In genomic region chr1:169149555-169150286, GRCh38 we compare ENCODE assay signal across 26 cellular contexts. TPM values are rescaled to one million over a fixed set of nuclear protein-coding genes. Genes with fewer than 3 reads are reported as not detected.
A peak's percentile ranks its signal among the peaks of the same experiment; 100 is the strongest.
DNase-seq lines count a peak whose midpoint lies in the region; FAIRE-seq and TF ChIP-seq lines count a peak whose summit lies in the region.
"Had no signal": no experiment of that assay in that cellular context is flagged by ENCODE, and none has a peak within 500 bp of the region (broad histone marks: within the 10 kb centered on the region; RNA-seq: fewer than 3 reads in every experiment).

No MANE protein-coding gene starts in this region.

- peaks cover 2% of the 10 kb centered on the region for H3K27me3 Mint-ChIP-seq in T-helper 2 cell treated with Interferon-gamma antibody and Interleukin-4, amounts not matched to agents 5 μg/mL and 100 μg/mL, for 36 hours (ENCODE audit: low read depth)
- H3K27me3 Mint-ChIP-seq: B cell had no signal

- DNase-seq in AG10803 (ENCODE audit: low read depth) = peak; percentile 12
- peak; percentile 19 for DNase-seq in dedifferentiated amniotic fluid mesenchymal stem cell (ENCODE audit: extremely low spot score)
- DNase-seq in fibroblast of the conjunctiva (ENCODE audit: low read depth) = peak; percentile 10
- no peak for DNase-seq in mesenchymal stem cell
- DNase-seq in RCC 7860 (ENCODE audit: low spot score) = no peak
- DNase-seq in SHP77 treated with DMSO at 0.1 percent for 48 hours (lab: John Stamatoyannopoulos, UW) = no peak
- DNase-seq in T-helper 2 cell treated with Interferon-gamma antibody and Interleukin-4, amounts not matched to agents 5 μg/mL and 100 μg/mL, for 36 hours (ENCODE audit: low spot score) = no peak
- DNase-seq: Caco-2; CD8-positive, alpha-beta T cell; GM23248; H7; KG1; MG63; NCI-H1417; NCI-H1694 treated with DMSO at 0.1 percent for 48 hours; NCI-H2081 treated with DMSO at 0.1 percent for 48 hours; NCI-H2171; NCI-H226; NCI-H510A; NCI-H69; SHP77 had no signal

- H3K27me3 ChIP-seq in mesenchymal stem cell (ENCODE audit: control insufficient read depth in 1 of 2, insufficient read depth in 1 of 2, low read length in 2 of 2) = no peaks in the 10 kb centered on the region
- H3K27me3 ChIP-seq: MG63 had no signal

- H3K4me3 Mint-ChIP-seq in T-helper 2 cell treated with Interferon-gamma antibody and Interleukin-4, amounts not matched to agents 5 μg/mL and 100 μg/mL, for 36 hours = no peak overlapping the region
- H3K4me3 Mint-ChIP-seq: B cell; CD8-positive, alpha-beta T cell had no signal

- H3K4me3 ChIP-seq in AG10803 (ENCODE audit: low read length) (no peak overlapping the region), mesenchymal stem cell (ENCODE audit: insufficient read depth in 1 of 2, low read depth in 1 of 2, low read length in 2 of 2) (no peak overlapping the region)
- H3K4me3 ChIP-seq: GM23248, MG63 had no signal

- no peak overlapping the region for H3K9ac ChIP-seq in mesenchymal stem cell (ENCODE audit: low read length)
- H3K9ac ChIP-seq: GM23248 had no signal

- H3K79me1 ChIP-seq in mesenchymal stem cell (replicated peaks; ENCODE audit: low read length, poor library complexity, severe bottlenecking) = peaks cover 7% of the 10 kb centered on the region

- no peak overlapping the region for H2BK5ac ChIP-seq in mesenchymal stem cell (ENCODE audit: low read depth, low read length, poor library complexity, severe bottlenecking)

- H3K18ac ChIP-seq in mesenchymal stem cell (ENCODE audit: low read depth in 1 of 2, low read length in 2 of 2) = no peak overlapping the region

- H3K4me1 ChIP-seq in mesenchymal stem cell (ENCODE audit: control insufficient read depth, insufficient read depth, low read depth, low read length) = peaks cover 10% of the 10 kb centered on the region

- no peak overlapping the region for H3K4me2 ChIP-seq in mesenchymal stem cell (ENCODE audit: low read length, poor library complexity, severe bottlenecking)

- no peak overlapping the region for H4K91ac ChIP-seq in mesenchymal stem cell (ENCODE audit: low read length)

- TF ChIP-seq CTCF in AG10803 (conservative IDR thresholded peaks at IDR 0.05; ENCODE audit: low read length) = no peak

- peaks cover 0 to 8% of the 10 kb centered on the region in 2 experiments for H3K36me3 ChIP-seq in mesenchymal stem cell (ENCODE audit: control insufficient read depth in 1 of 2, insufficient read depth in 2 of 2, low read depth in 1 of 2, low read length in 2 of 2)
- H3K36me3 ChIP-seq: MG63 had no signal

- H3K4ac ChIP-seq in mesenchymal stem cell (ENCODE audit: low read depth in 1 of 2, low read length in 2 of 2) = no peak overlapping the region

- no peak overlapping the region for H4K8ac ChIP-seq in mesenchymal stem cell (ENCODE audit: low read length)

- peak overlapping the region; percentile 96 for H3K27ac ChIP-seq in mesenchymal stem cell (ENCODE audit: low read length, poor library complexity, severe bottlenecking)
- H3K27ac ChIP-seq: C4-2B, GM23248, RWPE1 had no signal

- no peak overlapping the region for H2BK12ac ChIP-seq in mesenchymal stem cell (ENCODE audit: low read length in 2 of 2)

- no peak overlapping the region for H2BK15ac ChIP-seq in mesenchymal stem cell (ENCODE audit: low read depth, poor library complexity, severe bottlenecking)

- no peak overlapping the region for H3K14ac ChIP-seq in mesenchymal stem cell (ENCODE audit: low read length in 2 of 2)

- H3K9me3 Mint-ChIP-seq in T-helper 2 cell treated with Interferon-gamma antibody and Interleukin-4, amounts not matched to agents 5 μg/mL and 100 μg/mL, for 36 hours = no peaks in the 10 kb centered on the region
- H3K9me3 Mint-ChIP-seq: CD8-positive, alpha-beta T cell had no signal

- WGBS in mesenchymal stem cell = no CpG with 5 or more reads among the region's 2 CpGs

- H2BK120ac ChIP-seq in mesenchymal stem cell (ENCODE audit: low read depth, low read length) = no peak overlapping the region

- no peaks in the 10 kb centered on the region for H3K36me3 Mint-ChIP-seq in T-helper 2 cell treated with Interferon-gamma antibody and Interleukin-4, amounts not matched to agents 5 μg/mL and 100 μg/mL, for 36 hours (ENCODE audit: low read depth)
- H3K36me3 Mint-ChIP-seq: CD8-positive, alpha-beta T cell had no signal

- H3K4me1 Mint-ChIP-seq in T-helper 2 cell treated with Interferon-gamma antibody and Interleukin-4, amounts not matched to agents 5 μg/mL and 100 μg/mL, for 36 hours (ENCODE audit: low read depth) = no peaks in the 10 kb centered on the region
- H3K4me1 Mint-ChIP-seq: B cell had no signal

- H2AK5ac ChIP-seq in mesenchymal stem cell (ENCODE audit: low read length, severe bottlenecking) = no peak overlapping the region

- H3K9me3 ChIP-seq in mesenchymal stem cell (ENCODE audit: control insufficient read depth, low read length) = no peaks in the 10 kb centered on the region
- H3K9me3 ChIP-seq: Caco-2, MG63 had no signal

- FAIRE-seq in RCC 7860 (lab: Jason Lieb, UNC) = no peak
- FAIRE-seq: A204.1, G401.6 had no signal

- no peak overlapping the region for H2AFZ ChIP-seq in mesenchymal stem cell (ENCODE audit: low read depth, low read length)
- H2AFZ ChIP-seq: GM23248 had no signal

- H3K27ac Mint-ChIP-seq in T-helper 2 cell treated with Interferon-gamma antibody and Interleukin-4, amounts not matched to agents 5 μg/mL and 100 μg/mL, for 36 hours = no peak overlapping the region
- H3K27ac Mint-ChIP-seq: B cell; CD8-positive, alpha-beta T cell had no signal

- H3K23ac ChIP-seq in mesenchymal stem cell (ENCODE audit: low read length in 2 of 2) = no peak overlapping the region

RNA-seq across cellular contexts. Expression of gene ATP1B1, which starts 43.2 kb away (rescaled TPM):
- polyA plus RNA-seq in mesenchymal stem cell (2013, experiment 1 of 2) = 59.9 TPM
- 62.4 TPM for polyA plus RNA-seq in mesenchymal stem cell (2013, experiment 2 of 2)

Comparison
In these comparisons a context has a peak if more than half of its experiments do, and no peak if none do; other contexts are left out.
1. DNase-seq: peak in AG10803 (single experiment), dedifferentiated amniotic fluid mesenchymal stem cell (single experiment) and fibroblast of the conjunctiva (single experiment); none in mesenchymal stem cell (single experiment), RCC 7860 (single experiment), SHP77 treated with DMSO at 0.1 percent for 48 hours (single experiment) and T-helper 2 cell treated with Interferon-gamma antibody and Interleukin-4, amounts not matched to agents 5 μg/mL and 100 μg/mL, for 36 hours (single experiment).